In genomic region chr3:56782215-56782614, GRCh38 we compare ENCODE assay signal across 1 cellular context.
TF ChIP-seq lines count a peak whose summit lies in the region.

No MANE protein-coding gene starts in this region.

TF ChIP-seq in HepG2, 621 proteins besides CTCF, POLR2A, EP300 and RAD21 (continued from another document and continues in another):
- TF ChIP-seq MBD4 (IDR thresholded peaks at IDR 0.05; ENCODE audit: borderline replicate concordance, low read length) (no peak), CHD2 (IDR thresholded peaks at IDR 0.05; ENCODE audit: low read depth, low read length) (no peak), ZHX2 (IDR thresholded peaks at IDR 0.05; ENCODE audit: low read depth) (no peak), ZHX2 (CRISPR knock-in tag; IDR thresholded peaks at IDR 0.05; ENCODE audit: borderline replicate concordance) (no peak), ZNF546 (CRISPR knock-in tag; conservative IDR thresholded peaks at IDR 0.05) (no peak), ZFY (CRISPR knock-in tag; IDR thresholded peaks at IDR 0.05) (no peak), HOXA5 (CRISPR knock-in tag; IDR thresholded peaks at IDR 0.05) (no peak), ZNF512B (CRISPR knock-in tag; IDR thresholded peaks at IDR 0.05; ENCODE audit: borderline replicate concordance) (no peak), ATF7 (IDR thresholded peaks at IDR 0.05) (no peak), ATF7 (CRISPR knock-in tag; IDR thresholded peaks at IDR 0.05) (no peak), ZNF530 (CRISPR knock-in tag; IDR thresholded peaks at IDR 0.05; ENCODE audit: low read depth) (no peak), ZNF83 (CRISPR knock-in tag; IDR thresholded peaks at IDR 0.05; ENCODE audit: borderline replicate concordance) (no peak), REXO4 (CRISPR knock-in tag; IDR thresholded peaks at IDR 0.05; ENCODE audit: borderline replicate concordance) (no peak), ZNF749 (CRISPR knock-in tag; IDR thresholded peaks at IDR 0.05; ENCODE audit: borderline replicate concordance) (no peak), ZFX (CRISPR knock-in tag; IDR thresholded peaks at IDR 0.05; ENCODE audit: low read depth) (no peak), ZBTB44 (CRISPR knock-in tag; IDR thresholded peaks at IDR 0.05) (no peak), PRPF4 (IDR thresholded peaks at IDR 0.05; ENCODE audit: low read depth, low read length, poor library complexity, severe bottlenecking) (no peak), FOXM1 (CRISPR knock-in tag; IDR thresholded peaks at IDR 0.05) (no peak), ELF1 (CRISPR knock-in tag; IDR thresholded peaks at IDR 0.05) (peak; percentile 57; the same call in 1 of the 2 replicates), ZNF704 (CRISPR knock-in tag; IDR thresholded peaks at IDR 0.05; ENCODE audit: borderline replicate concordance) (no peak), ZNF121 (CRISPR knock-in tag; IDR thresholded peaks at IDR 0.05) (no peak), ZFP36L1 (CRISPR knock-in tag; IDR thresholded peaks at IDR 0.05) (no peak), RCOR2 (CRISPR knock-in tag; IDR thresholded peaks at IDR 0.05) (peak; percentile 78; the same call in 1 of the 2 replicates), KDM5B (CRISPR knock-in tag; IDR thresholded peaks at IDR 0.05; ENCODE audit: borderline replicate concordance) (no peak), PPARG (CRISPR knock-in tag; conservative IDR thresholded peaks at IDR 0.05) (peak; percentile 75), FOSL1 (CRISPR knock-in tag; IDR thresholded peaks at IDR 0.05; ENCODE audit: borderline replicate concordance) (no peak; the same call in 1 of the 2 replicates), FLYWCH1 (CRISPR knock-in tag; IDR thresholded peaks at IDR 0.05) (no peak), BRCA1 (CRISPR knock-in tag; IDR thresholded peaks at IDR 0.05) (no peak), ZMAT3 (CRISPR knock-in tag; conservative IDR thresholded peaks at IDR 0.05) (no peak), HIVEP1 (CRISPR knock-in tag; IDR thresholded peaks at IDR 0.05) (no peak), ATF3 (CRISPR knock-in tag; IDR thresholded peaks at IDR 0.05) (peak; percentile 37; the same call in 1 of the 2 replicates), IRF1 (CRISPR knock-in tag; IDR thresholded peaks at IDR 0.05; ENCODE audit: low read depth) (no peak), ZNF775 (CRISPR knock-in tag; IDR thresholded peaks at IDR 0.05; ENCODE audit: borderline replicate concordance) (no peak), ZNF788 (CRISPR knock-in tag; IDR thresholded peaks at IDR 0.05; ENCODE audit: borderline replicate concordance) (no peak), ZNF784 (CRISPR knock-in tag; IDR thresholded peaks at IDR 0.05; ENCODE audit: borderline replicate concordance) (no peak), ZNF382 (CRISPR knock-in tag; IDR thresholded peaks at IDR 0.05; ENCODE audit: borderline replicate concordance) (no peak), GABPB1 (CRISPR knock-in tag; IDR thresholded peaks at IDR 0.05) (0 out of 2 replicates have a peak, but pooled peaks have one; percentile 28)
- TF ChIP-seq, protein P1, sequence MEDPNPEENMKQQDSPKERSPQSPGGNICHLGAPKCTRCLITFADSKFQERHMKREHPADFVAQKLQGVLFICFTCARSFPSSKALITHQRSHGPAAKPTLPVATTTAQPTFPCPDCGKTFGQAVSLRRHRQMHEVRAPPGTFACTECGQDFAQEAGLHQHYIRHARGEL (CRISPR knock-in tag; IDR thresholded peaks at IDR 0.05): no peak
- TF ChIP-seq, protein P2, sequence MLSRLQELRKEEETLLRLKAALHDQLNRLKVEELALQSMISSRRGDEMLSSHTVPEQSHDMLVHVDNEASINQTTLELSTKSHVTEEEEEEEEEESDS (CRISPR knock-in tag; IDR thresholded peaks at IDR 0.05; ENCODE audit: borderline replicate concordance): no peak
- TF ChIP-seq, protein P3, sequence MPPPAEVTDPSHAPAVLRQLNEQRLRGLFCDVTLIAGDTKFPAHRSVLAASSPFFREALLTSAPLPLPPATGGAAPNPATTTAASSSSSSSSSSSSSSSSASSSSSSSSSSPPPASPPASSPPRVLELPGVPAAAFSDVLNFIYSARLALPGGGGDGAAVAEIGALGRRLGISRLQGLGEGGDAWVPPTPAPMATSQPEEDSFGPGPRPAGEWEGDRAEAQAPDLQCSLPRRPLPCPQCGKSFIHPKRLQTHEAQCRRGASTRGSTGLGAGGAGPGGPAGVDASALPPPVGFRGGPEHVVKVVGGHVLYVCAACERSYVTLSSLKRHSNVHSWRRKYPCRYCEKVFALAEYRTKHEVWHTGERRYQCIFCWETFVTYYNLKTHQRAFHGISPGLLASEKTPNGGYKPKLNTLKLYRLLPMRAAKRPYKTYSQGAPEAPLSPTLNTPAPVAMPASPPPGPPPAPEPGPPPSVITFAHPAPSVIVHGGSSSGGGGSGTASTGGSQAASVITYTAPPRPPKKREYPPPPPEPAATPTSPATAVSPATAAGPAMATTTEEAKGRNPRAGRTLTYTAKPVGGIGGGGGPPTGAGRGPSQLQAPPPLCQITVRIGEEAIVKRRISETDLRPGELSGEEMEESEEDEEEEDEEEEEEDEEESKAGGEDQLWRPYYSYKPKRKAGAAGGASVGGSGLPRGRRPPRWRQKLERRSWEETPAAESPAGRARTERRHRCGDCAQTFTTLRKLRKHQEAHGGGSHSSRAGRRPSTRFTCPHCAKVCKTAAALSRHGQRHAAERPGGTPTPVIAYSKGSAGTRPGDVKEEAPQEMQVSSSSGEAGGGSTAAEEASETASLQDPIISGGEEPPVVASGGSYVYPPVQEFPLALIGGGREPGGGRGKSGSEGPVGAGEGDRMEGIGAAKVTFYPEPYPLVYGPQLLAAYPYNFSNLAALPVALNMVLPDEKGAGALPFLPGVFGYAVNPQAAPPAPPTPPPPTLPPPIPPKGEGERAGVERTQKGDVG (CRISPR knock-in tag; IDR thresholded peaks at IDR 0.05; ENCODE audit: borderline replicate concordance): no peak
- TF ChIP-seq, protein P4, sequence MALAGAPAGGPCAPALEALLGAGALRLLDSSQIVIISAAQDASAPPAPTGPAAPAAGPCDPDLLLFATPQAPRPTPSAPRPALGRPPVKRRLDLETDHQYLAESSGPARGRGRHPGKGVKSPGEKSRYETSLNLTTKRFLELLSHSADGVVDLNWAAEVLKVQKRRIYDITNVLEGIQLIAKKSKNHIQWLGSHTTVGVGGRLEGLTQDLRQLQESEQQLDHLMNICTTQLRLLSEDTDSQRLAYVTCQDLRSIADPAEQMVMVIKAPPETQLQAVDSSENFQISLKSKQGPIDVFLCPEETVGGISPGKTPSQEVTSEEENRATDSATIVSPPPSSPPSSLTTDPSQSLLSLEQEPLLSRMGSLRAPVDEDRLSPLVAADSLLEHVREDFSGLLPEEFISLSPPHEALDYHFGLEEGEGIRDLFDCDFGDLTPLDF (CRISPR knock-in tag; IDR thresholded peaks at IDR 0.05): no peak
